In the genomic region with DNA sequence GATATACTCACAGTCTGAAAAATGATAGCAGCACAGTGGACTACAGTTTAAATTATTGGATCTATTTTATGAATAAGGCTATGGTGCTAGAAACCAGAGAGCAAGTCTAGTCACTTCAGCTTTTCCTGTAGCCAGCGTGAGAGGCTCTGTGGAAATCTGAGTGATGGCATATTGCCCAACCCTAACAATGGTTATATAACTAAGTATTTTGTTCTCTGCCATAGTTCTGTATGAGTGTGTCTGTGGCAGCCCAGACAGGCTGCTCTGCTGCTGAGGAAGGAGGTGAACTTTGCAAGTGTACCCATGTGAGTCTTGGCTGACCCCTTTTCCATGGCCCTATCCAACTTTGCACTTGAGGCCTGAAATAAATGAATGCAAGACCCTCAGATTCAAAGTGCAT, we compare ENCODE assay signal across 10 cellular contexts.
DNase-seq lines count a peak whose midpoint lies in the region; ATAC-seq and TF ChIP-seq lines count a peak whose summit lies in the region.
"Had no signal": no experiment of that assay in that cellular context is flagged by ENCODE, and none has a peak within 500 bp of the region (broad histone marks: within the 10 kb centered on the region; RNA-seq: fewer than 3 reads in every experiment).

No MANE protein-coding gene starts in this region.

- H4K91ac ChIP-seq in mesenchymal stem cell (ENCODE audit: low read length): no peak overlapping the region

- no peak overlapping the region for H2BK120ac ChIP-seq in mesenchymal stem cell (ENCODE audit: low read depth, low read length)

- H2BK5ac ChIP-seq in mesenchymal stem cell (ENCODE audit: low read depth, low read length, poor library complexity, severe bottlenecking): no peak overlapping the region

- no peak overlapping the region for H3K27ac ChIP-seq in colonic mucosa
- no peak overlapping the region for H3K27ac ChIP-seq in mesenchymal stem cell (ENCODE audit: low read length, poor library complexity, severe bottlenecking)
- no peak overlapping the region for H3K27ac ChIP-seq in CD8-positive, alpha-beta T cell (ENCODE audit: low read depth, low read length)

- H3K4me1 ChIP-seq in colonic mucosa (no peaks in the 10 kb centered on the region), mesenchymal stem cell (ENCODE audit: control insufficient read depth, insufficient read depth, low read depth, low read length) (peaks cover 4% of the 10 kb centered on the region)
- H3K4me1 ChIP-seq in CD8-positive, alpha-beta T cell (ENCODE audit: insufficient read depth, low read length): no peaks in the 10 kb centered on the region

- H3K23ac ChIP-seq in mesenchymal stem cell (ENCODE audit: low read length in 2 of 2): no peak overlapping the region

- H3K14ac ChIP-seq in mesenchymal stem cell (ENCODE audit: low read length in 2 of 2): no peak overlapping the region

- H3K9me3 ChIP-seq in colonic mucosa (no peaks in the 10 kb centered on the region), mesenchymal stem cell (ENCODE audit: control insufficient read depth, low read length) (no peaks in the 10 kb centered on the region)
- no peaks in the 10 kb centered on the region for H3K9me3 ChIP-seq in CD8-positive, alpha-beta T cell (ENCODE audit: low read length)

- H3K4me2 ChIP-seq in mesenchymal stem cell (ENCODE audit: low read length, poor library complexity, severe bottlenecking): no peak overlapping the region

- H3K27me3 ChIP-seq in colonic mucosa (no peaks in the 10 kb centered on the region), mesenchymal stem cell (ENCODE audit: control insufficient read depth in 1 of 2, insufficient read depth in 1 of 2, low read length in 2 of 2) (no peaks in the 10 kb centered on the region)
- H3K27me3 ChIP-seq in CD8-positive, alpha-beta T cell (ENCODE audit: insufficient read depth, low read length): no peaks in the 10 kb centered on the region

- H3K9me3 Mint-ChIP-seq in CD8-positive, alpha-beta T cell: no peaks in the 10 kb centered on the region
- no peaks in the 10 kb centered on the region for H3K9me3 Mint-ChIP-seq in activated naive CD8-positive, alpha-beta T cell treated with anti-CD3 and anti-CD28 coated beads for 36 hours
- H3K9me3 Mint-ChIP-seq in natural killer cell treated with Interleukin-12 subunit alpha and Interleukin-12 subunit beta and Interleukin-15 and Interleukin-18, amount 100 ng/mL, for 72 hours: peaks cover 3% of the 10 kb centered on the region
- H3K9me3 Mint-ChIP-seq: CD4-positive, alpha-beta T cell had no signal

- no peak overlapping the region for H4K8ac ChIP-seq in mesenchymal stem cell (ENCODE audit: low read length)

- TF ChIP-seq CTCF in AG09319 (IDR thresholded peaks at IDR 0.05; ENCODE audit: low read depth, low read length) (no peak), NB4 (IDR thresholded peaks at IDR 0.05; ENCODE audit: low read depth, low read length) (no peak), colonic mucosa (IDR thresholded peaks at IDR 0.05) (no peak)
- no peak for TF ChIP-seq CTCF in CD8-positive, alpha-beta T cell (IDR thresholded peaks at IDR 0.05)

- no peak overlapping the region for H3K4me3 ChIP-seq in NB4 (ENCODE audit: low read depth, low read length)
- H3K4me3 ChIP-seq in colonic mucosa: no peak overlapping the region
- no peak overlapping the region for H3K4me3 ChIP-seq in mesenchymal stem cell (ENCODE audit: insufficient read depth in 1 of 2, low read depth in 1 of 2, low read length in 2 of 2)
- H3K4me3 ChIP-seq in CD8-positive, alpha-beta T cell (ENCODE audit: low read depth, low read length): no peak overlapping the region

- no peak overlapping the region for H2BK15ac ChIP-seq in mesenchymal stem cell (ENCODE audit: low read depth, poor library complexity, severe bottlenecking)

- no peak overlapping the region for H2AK5ac ChIP-seq in mesenchymal stem cell (ENCODE audit: low read length, severe bottlenecking)

- H3K4me3 Mint-ChIP-seq in CD8-positive, alpha-beta T cell: no peak overlapping the region
- H3K4me3 Mint-ChIP-seq in activated naive CD8-positive, alpha-beta T cell treated with anti-CD3 and anti-CD28 coated beads for 36 hours: no peak overlapping the region
- H3K4me3 Mint-ChIP-seq in natural killer cell treated with Interleukin-12 subunit alpha and Interleukin-12 subunit beta and Interleukin-15 and Interleukin-18, amount 100 ng/mL, for 72 hours: no peak overlapping the region
- H3K4me3 Mint-ChIP-seq: CD4-positive, alpha-beta T cell had no signal

- no peak overlapping the region for H3K4ac ChIP-seq in mesenchymal stem cell (ENCODE audit: low read depth in 1 of 2, low read length in 2 of 2)

- TF ChIP-seq POLR2A in NB4 (IDR thresholded peaks at IDR 0.05; ENCODE audit: extremely low read depth, insufficient read length): no peak

- no peaks in the 10 kb centered on the region for H3K27me3 Mint-ChIP-seq in CD8-positive, alpha-beta T cell (ENCODE audit: low read depth)
- H3K27me3 Mint-ChIP-seq in activated naive CD8-positive, alpha-beta T cell treated with anti-CD3 and anti-CD28 coated beads for 36 hours: peaks cover 8% of the 10 kb centered on the region
- no peaks in the 10 kb centered on the region for H3K27me3 Mint-ChIP-seq in natural killer cell treated with Interleukin-12 subunit alpha and Interleukin-12 subunit beta and Interleukin-15 and Interleukin-18, amount 100 ng/mL, for 72 hours
- H3K27me3 Mint-ChIP-seq: CD4-positive, alpha-beta T cell had no signal

- no CpG with 5 or more reads among the region's 1 CpG for WGBS in mesenchymal stem cell

- intact Hi-C loops in colonic mucosa (cut with DNase I): no loop called here
- intact Hi-C loops in CD8-positive, alpha-beta T cell (cut with DNase I, micrococcal nuclease): no loop called here

- H2AFZ ChIP-seq in mesenchymal stem cell (ENCODE audit: low read depth, low read length): no peak overlapping the region

- H3K4me1 Mint-ChIP-seq in CD8-positive, alpha-beta T cell (ENCODE audit: low read depth): no peaks in the 10 kb centered on the region
- no peaks in the 10 kb centered on the region for H3K4me1 Mint-ChIP-seq in activated naive CD8-positive, alpha-beta T cell treated with anti-CD3 and anti-CD28 coated beads for 36 hours
- no peaks in the 10 kb centered on the region for H3K4me1 Mint-ChIP-seq in natural killer cell treated with Interleukin-12 subunit alpha and Interleukin-12 subunit beta and Interleukin-15 and Interleukin-18, amount 100 ng/mL, for 72 hours (ENCODE audit: low read depth in 2 of 2)

- H2BK12ac ChIP-seq in mesenchymal stem cell (ENCODE audit: low read length in 2 of 2): no peak overlapping the region

- no peaks in the 10 kb centered on the region for H3K79me1 ChIP-seq in mesenchymal stem cell (replicated peaks; ENCODE audit: low read length, poor library complexity, severe bottlenecking)

- no peaks in the 10 kb centered on the region for H3K36me3 Mint-ChIP-seq in CD8-positive, alpha-beta T cell
- no peaks in the 10 kb centered on the region for H3K36me3 Mint-ChIP-seq in activated naive CD8-positive, alpha-beta T cell treated with anti-CD3 and anti-CD28 coated beads for 36 hours
- no peaks in the 10 kb centered on the region for H3K36me3 Mint-ChIP-seq in natural killer cell treated with Interleukin-12 subunit alpha and Interleukin-12 subunit beta and Interleukin-15 and Interleukin-18, amount 100 ng/mL, for 72 hours

- no peak for ATAC-seq in CD8-positive, alpha-beta T cell
- no peak for ATAC-seq in HG02885 (IDR thresholded peaks at IDR 0.05; ENCODE audit: poor library complexity, unreplicated experiment)
- ATAC-seq in natural killer cell treated with Interleukin-12 subunit alpha and Interleukin-12 subunit beta and Interleukin-15 and Interleukin-18, amount 100 ng/mL, for 72 hours: no peak

- no peak overlapping the region for H3K27ac Mint-ChIP-seq in CD8-positive, alpha-beta T cell
- no peak overlapping the region for H3K27ac Mint-ChIP-seq in activated naive CD8-positive, alpha-beta T cell treated with anti-CD3 and anti-CD28 coated beads for 36 hours
- H3K27ac Mint-ChIP-seq in natural killer cell treated with Interleukin-12 subunit alpha and Interleukin-12 subunit beta and Interleukin-15 and Interleukin-18, amount 100 ng/mL, for 72 hours: no peak overlapping the region
- H3K27ac Mint-ChIP-seq: CD4-positive, alpha-beta T cell had no signal

- POLR2A ChIA-PET in CD8-positive, alpha-beta T cell (lab: Charles Lee): no interaction called here

- no peak overlapping the region for H3K9ac ChIP-seq in colonic mucosa (ENCODE audit: low read depth in 2 of 2, low read length in 2 of 2)
- no peak overlapping the region for H3K9ac ChIP-seq in mesenchymal stem cell (ENCODE audit: low read length)

- peak; percentile 73 for DNase-seq in AG09319 (ENCODE audit: extremely low read depth, low read depth)
- peak; percentile 13 for DNase-seq in NB4 (ENCODE audit: low read depth)
- DNase-seq in colonic mucosa: peak; percentile 27
- DNase-seq in mesenchymal stem cell: peak; percentile 30
- no peak for DNase-seq in CD8-positive, alpha-beta T cell
- DNase-seq in activated naive CD8-positive, alpha-beta T cell treated with anti-CD3 and anti-CD28 coated beads for 36 hours: no peak
- DNase-seq in natural killer cell treated with Interleukin-12 subunit alpha and Interleukin-12 subunit beta and Interleukin-15 and Interleukin-18, amount 100 ng/mL, for 72 hours (ENCODE audit: low spot score): no peak
- DNase-seq: activated CD4-positive, alpha-beta T cell treated with anti-CD3 and anti-CD28 coated beads for 4 hours; CD4-positive, alpha-beta T cell had no signal

- H3K18ac ChIP-seq in mesenchymal stem cell (ENCODE audit: low read depth in 1 of 2, low read length in 2 of 2): no peak overlapping the region

- no peaks in the 10 kb centered on the region for H3K36me3 ChIP-seq in colonic mucosa
- no peaks in the 10 kb centered on the region for H3K36me3 ChIP-seq in mesenchymal stem cell (ENCODE audit: control insufficient read depth in 1 of 2, insufficient read depth in 2 of 2, low read depth in 1 of 2, low read length in 2 of 2)
- no peaks in the 10 kb centered on the region for H3K36me3 ChIP-seq in CD8-positive, alpha-beta T cell (ENCODE audit: insufficient read depth, low read length)

- CTCF ChIA-PET in CD8-positive, alpha-beta T cell (lab: Charles Lee): no interaction called here

Comparison
In these comparisons a context has a peak if more than half of its experiments do, and no peak if none do; other contexts are left out.
1. DNase-seq: peak in AG09319 (single experiment), NB4 (single experiment), colonic mucosa (single experiment) and mesenchymal stem cell (single experiment); none in CD8-positive, alpha-beta T cell (0 of 7), activated naive CD8-positive, alpha-beta T cell treated with anti-CD3 and anti-CD28 coated beads for 36 hours (single experiment) and natural killer cell treated with Interleukin-12 subunit alpha and Interleukin-12 subunit beta and Interleukin-15 and Interleukin-18, amount 100 ng/mL, for 72 hours (single experiment).